1 cellular context compared by ENCODE assay signal in genomic region chr6:437042-437402, GRCh38.
TF ChIP-seq lines count a peak whose summit lies in the region.

No MANE protein-coding gene starts in this region.

TF ChIP-seq in IMR-90, 13 proteins besides CTCF, POLR2A, EP300 and RAD21:
- TF ChIP-seq RFX5 (IDR thresholded peaks at IDR 0.05; ENCODE audit: low read depth, low read length) (no peak), MXI1 (IDR thresholded peaks at IDR 0.05; ENCODE audit: borderline replicate concordance, low read depth, low read length) (no peak), CEBPB (IDR thresholded peaks at IDR 0.05; ENCODE audit: low read depth, low read length) (no peak), SMC3 (IDR thresholded peaks at IDR 0.05; ENCODE audit: low read depth, low read length) (no peak), MAZ (IDR thresholded peaks at IDR 0.05; ENCODE audit: borderline replicate concordance, low read depth, low read length) (no peak), MAFK (IDR thresholded peaks at IDR 0.05; ENCODE audit: low read depth, low read length) (no peak), NFE2L2 (IDR thresholded peaks at IDR 0.05; ENCODE audit: low read depth, low read length) (no peak), USF2 (IDR thresholded peaks at IDR 0.05; ENCODE audit: low read depth, low read length) (no peak), RCOR1 (IDR thresholded peaks at IDR 0.05; ENCODE audit: insufficient replicate concordance, low read length) (no peak), FOS (IDR thresholded peaks at IDR 0.05; ENCODE audit: low read depth, low read length) (no peak), CHD1 (IDR thresholded peaks at IDR 0.05; ENCODE audit: low read depth, low read length) (no peak), BHLHE40 (IDR thresholded peaks at IDR 0.05; ENCODE audit: low read depth, low read length) (no peak), ELK1 (IDR thresholded peaks at IDR 0.05; ENCODE audit: borderline replicate concordance, low read depth, low read length) (no peak)
